Comparison of ENCODE assay signal across 11 cellular contexts in genomic region chr5:127536687-127537086, GRCh38. TPM values are rescaled to one million over a fixed set of nuclear protein-coding genes. Genes with fewer than 3 reads are reported as not detected.
A peak's percentile ranks its signal among the peaks of the same experiment; 100 is the strongest.
DNase-seq lines count a peak whose midpoint lies in the region; TF ChIP-seq lines count a peak whose summit lies in the region.
"Had no signal": no experiment of that assay in that cellular context is flagged by ENCODE, and none has a peak within 500 bp of the region (broad histone marks: within the 10 kb centered on the region; RNA-seq: fewer than 3 reads in every experiment).

No MANE protein-coding gene starts in this region.

- peaks cover 20% of the 10 kb centered on the region for H3K9me3 Mint-ChIP-seq in endodermal cell
- H3K9me3 Mint-ChIP-seq in activated CD4-positive, alpha-beta T cell treated with anti-CD3 and anti-CD28 coated beads, Interleukin-2, amount 10 ng/mL, durations not matched to agents 24 days and 14 days: no peaks in the 10 kb centered on the region

- TF ChIP-seq CTCF in MM.1S (IDR thresholded peaks at IDR 0.05; ENCODE audit: low read length) (peak; percentile 44), endodermal cell (conservative IDR thresholded peaks at IDR 0.05) (peak; percentile 70), prostate gland (IDR thresholded peaks at IDR 0.05) (peak in 3 of 4 experiments; percentile 6 to 25 (median 11))

- no peak overlapping the region for H3K4me3 Mint-ChIP-seq in endodermal cell
- no peak overlapping the region for H3K4me3 Mint-ChIP-seq in activated CD4-positive, alpha-beta T cell treated with anti-CD3 and anti-CD28 coated beads, Interleukin-2, amount 10 ng/mL, durations not matched to agents 24 days and 14 days

- no peaks in the 10 kb centered on the region for H3K9me3 ChIP-seq in MM.1S (replicated peaks; ENCODE audit: insufficient read depth, low read length)
- H3K9me3 ChIP-seq in endodermal cell (ENCODE audit: control insufficient read depth, low read length): peaks cover 36% of the 10 kb centered on the region
- H3K9me3 ChIP-seq in prostate gland: no peaks in the 10 kb centered on the region

- no peak overlapping the region for H2AFZ ChIP-seq in MM.1S (ENCODE audit: low read length)

- no peaks in the 10 kb centered on the region for H4K20me1 ChIP-seq in MM.1S (ENCODE audit: insufficient read depth, low read length)

- H3K27ac ChIP-seq in MM.1S (ENCODE audit: low read length) (no peak overlapping the region), endodermal cell (ENCODE audit: low read depth, low read length) (no peak overlapping the region), prostate gland (no peak overlapping the region)

- H3K4me3 ChIP-seq in MM.1S (ENCODE audit: low read length) (no peak overlapping the region), endodermal cell (ENCODE audit: low read length) (no peak overlapping the region), prostate gland (no peak overlapping the region)

- H3K36me3 ChIP-seq in MM.1S (replicated peaks; ENCODE audit: insufficient read depth, low read length) (peaks cover 3% of the 10 kb centered on the region; the same call in 1 of the 2 replicates), endodermal cell (ENCODE audit: control insufficient read depth, insufficient read depth, low read length) (peaks cover 92% of the 10 kb centered on the region), prostate gland (peaks cover 0 to 5% of the 10 kb centered on the region in 2 donors)

- peak; percentile 26 for DNase-seq in SIG-M5 treated with dmso at 0.1 percent for 504 hours (lab: John Stamatoyannopoulos, UW; ENCODE audit: unreplicated experiment)
- no peak for DNase-seq in SIG-M5 (lab: John Stamatoyannopoulos, UW)
- DNase-seq in MM.1S: peak; percentile 28
- DNase-seq in endodermal cell: no peak
- no peak for DNase-seq in prostate gland (ENCODE audit: low spot score)
- no peak for DNase-seq in NCI-H128 (lab: John Stamatoyannopoulos, UW; ENCODE audit: unreplicated experiment)
- DNase-seq in mesenteric fat pad (ENCODE audit: low spot score): no peak
- DNase-seq in activated CD4-positive, alpha-beta T cell treated with anti-CD3 and anti-CD28 coated beads, Interleukin-2, amount 10 ng/mL, durations not matched to agents 24 days and 14 days: no peak
- DNase-seq: activated naive CD4-positive, alpha-beta T cell treated with Interleukin-2 at 50 U/mL for 16 hours; NCI-H1105; T1000 had no signal

- H3K27me3 Mint-ChIP-seq in endodermal cell (ENCODE audit: insufficient read depth): no peaks in the 10 kb centered on the region
- no peaks in the 10 kb centered on the region for H3K27me3 Mint-ChIP-seq in activated CD4-positive, alpha-beta T cell treated with anti-CD3 and anti-CD28 coated beads, Interleukin-2, amount 10 ng/mL, durations not matched to agents 24 days and 14 days

- no peaks in the 10 kb centered on the region for H3K27me3 ChIP-seq in MM.1S (replicated peaks; ENCODE audit: insufficient read depth, low read length)
- H3K27me3 ChIP-seq in endodermal cell (ENCODE audit: control insufficient read depth, insufficient read depth, low read length, poor library complexity, severe bottlenecking): no peaks in the 10 kb centered on the region
- no peaks in the 10 kb centered on the region for H3K27me3 ChIP-seq in prostate gland (replicated peaks; ENCODE audit: insufficient read depth)

- H3K27ac Mint-ChIP-seq in endodermal cell: no peak overlapping the region
- no peak overlapping the region for H3K27ac Mint-ChIP-seq in activated CD4-positive, alpha-beta T cell treated with anti-CD3 and anti-CD28 coated beads, Interleukin-2, amount 10 ng/mL, durations not matched to agents 24 days and 14 days

- no peaks in the 10 kb centered on the region for H3K79me2 ChIP-seq in MM.1S (ENCODE audit: low read length)

- H3K4me2 ChIP-seq in MM.1S (ENCODE audit: low read depth, low read length): no peak overlapping the region

- H3K9me2 ChIP-seq in MM.1S (replicated peaks; ENCODE audit: insufficient read depth, low read length): no peaks in the 10 kb centered on the region

- TF ChIP-seq POLR2A in prostate gland (IDR thresholded peaks at IDR 0.05): no peak

- no peaks in the 10 kb centered on the region for H3K4me1 ChIP-seq in MM.1S (ENCODE audit: low read length)
- no peaks in the 10 kb centered on the region for H3K4me1 ChIP-seq in endodermal cell (ENCODE audit: control insufficient read depth, insufficient read depth, low read length)
- no peaks in the 10 kb centered on the region for H3K4me1 ChIP-seq in prostate gland (replicated peaks)

- intact Hi-C loops in prostate gland (cut with DNase I): no loop called here
- intact Hi-C loops in activated CD4-positive, alpha-beta T cell treated with anti-CD3 and anti-CD28 coated beads, Interleukin-2, amount 10 ng/mL, durations not matched to agents 24 days and 14 days (cut with micrococcal nuclease): no loop called here

- WGBS in endodermal cell (ENCODE audit: insufficient coverage in 1 of 2, insufficient read length in 1 of 2), 2 experiments: 100% methylated on average over 2 of the region's 2 CpGs; no CpG with 5 or more reads in 1 of the 2 experiments
- WGBS in prostate gland: 82% methylated on average over 2 of the region's 2 CpGs

- peaks cover 84% of the 10 kb centered on the region for H3K36me3 Mint-ChIP-seq in endodermal cell (ENCODE audit: low read depth)
- peaks cover 52% of the 10 kb centered on the region for H3K36me3 Mint-ChIP-seq in activated CD4-positive, alpha-beta T cell treated with anti-CD3 and anti-CD28 coated beads, Interleukin-2, amount 10 ng/mL, durations not matched to agents 24 days and 14 days (ENCODE audit: low read depth)

- no peak overlapping the region for H3K9ac ChIP-seq in MM.1S (ENCODE audit: low read length)
- no peak overlapping the region for H3K9ac ChIP-seq in endodermal cell (ENCODE audit: extremely low read depth, low read length, poor library complexity, severe bottlenecking)

- H3F3A ChIP-seq in MM.1S (ENCODE audit: insufficient read depth, low read length): no peaks in the 10 kb centered on the region

- H3K4me1 Mint-ChIP-seq in endodermal cell: peaks cover 15% of the 10 kb centered on the region
- H3K4me1 Mint-ChIP-seq in activated CD4-positive, alpha-beta T cell treated with anti-CD3 and anti-CD28 coated beads, Interleukin-2, amount 10 ng/mL, durations not matched to agents 24 days and 14 days: no peaks in the 10 kb centered on the region

RNA-seq across cellular contexts. Expression of gene PRRC1, which starts 19.2 kb away (rescaled TPM):
- total RNA-seq in endodermal cell (10 to 100 TPM; 61.7 to 90.3 TPM), prostate gland (10 to 100 TPM; 37.0 to 44.0 TPM), mesenteric fat pad (47.5 TPM)
- 45.5 TPM for polyA plus RNA-seq in endodermal cell (2013, experiment 1 of 2)
- polyA plus RNA-seq in endodermal cell (2013, experiment 2 of 2): 46.4 TPM
- total RNA-seq in activated CD4-positive, alpha-beta T cell treated with anti-CD3 and anti-CD28 coated beads, Interleukin-2, amount 10 ng/mL, durations not matched to agents 24 days and 14 days: 50.4 and 52.3 TPM in 2 replicates

Comparison
In these comparisons a context has a peak if more than half of its experiments do, and no peak if none do; other contexts are left out.
1. DNase-seq: peak in SIG-M5 treated with dmso at 0.1 percent for 504 hours (single experiment) and MM.1S (single experiment); none in SIG-M5 (single experiment), endodermal cell (single experiment), prostate gland (single experiment), NCI-H128 (single experiment), mesenteric fat pad (single experiment) and activated CD4-positive, alpha-beta T cell treated with anti-CD3 and anti-CD28 coated beads, Interleukin-2, amount 10 ng/mL, durations not matched to agents 24 days and 14 days (single experiment).
2. CTCF ChIP-seq: peak in every context shown above with its lines; median percentile 70 in endodermal cell; 44 in MM.1S; 11 in prostate gland.